14 cellular contexts compared by ENCODE assay signal in genomic region chr10:30773501-30773900, GRCh38.
A peak's percentile ranks its signal among the peaks of the same experiment; 100 is the strongest.
DNase-seq lines count a peak whose midpoint lies in the region; ATAC-seq, FAIRE-seq and TF ChIP-seq lines count a peak whose summit lies in the region.
"Had no signal": no experiment of that assay in that cellular context is flagged by ENCODE, and none has a peak within 500 bp of the region (broad histone marks: within the 10 kb centered on the region; RNA-seq: fewer than 3 reads in every experiment).

No MANE protein-coding gene starts in this region.

- no peak overlapping the region for H3K18ac ChIP-seq in neuronal stem cell (ENCODE audit: low read length)

- H3K36me3 ChIP-seq in GM12878 (ENCODE audit: control insufficient read depth in 2 of 2, insufficient read depth in 2 of 2, low read length in 1 of 2) = no peaks in the 10 kb centered on the region
- peaks cover 0 to 4% of the 10 kb centered on the region in 2 donors for H3K36me3 ChIP-seq in neuronal stem cell (replicated peaks in 1 of 2; ENCODE audit: control insufficient read depth in 2 of 2, insufficient read depth in 2 of 2, low read length in 2 of 2)
- H3K36me3 ChIP-seq: BLaER1, HAP-1 had no signal

- no peak overlapping the region for H2BK12ac ChIP-seq in neuronal stem cell (ENCODE audit: low read length)

- peak; percentile 29 for FAIRE-seq in D721Med (lab: Jason Lieb, UNC)
- peak; percentile 9 for FAIRE-seq in GM18507 (lab: Jason Lieb, UNC)
- no peak for FAIRE-seq in GM12878 (lab: Jason Lieb, UNC)

- no peak for TF ChIP-seq POLR2A in GM12878 (IDR thresholded peaks at IDR 0.05; ENCODE audit: low read depth, low read length)

- H3K4me3 ChIP-seq in GM12878 (no peak overlapping the region), neuronal stem cell (ENCODE audit: low read length in 2 of 2) (peak overlapping the region in 1 of 2 donors; percentile 62)
- H3K4me3 ChIP-seq: BLaER1, HAP-1 had no signal

- RAD21 ChIA-PET in GM12878 (lab: Charles Lee; ENCODE audit: unreplicated experiment) = no interaction called here

- H2AFZ ChIP-seq in GM12878 (ENCODE audit: control insufficient read depth, low read depth, low read length) (no peak overlapping the region), neuronal stem cell (ENCODE audit: low read length) (no peak overlapping the region)

- no peak overlapping the region for H2BK15ac ChIP-seq in neuronal stem cell (ENCODE audit: low read length)

- no peaks in the 10 kb centered on the region for H3K79me1 ChIP-seq in neuronal stem cell (ENCODE audit: low read depth, low read length)

- H4K8ac ChIP-seq in neuronal stem cell (ENCODE audit: low read depth, low read length) = no peak overlapping the region

- no peak overlapping the region for H3K27ac ChIP-seq in GM12878 (ENCODE audit: control insufficient read depth, insufficient read depth)
- H3K27ac ChIP-seq in neuronal stem cell (replicated peaks; ENCODE audit: low read length) = no peak overlapping the region
- H3K27ac ChIP-seq: BLaER1 had no signal

- H3K23ac ChIP-seq in neuronal stem cell (ENCODE audit: low read depth, low read length, poor library complexity) = no peak overlapping the region

- no peak overlapping the region for H3K14ac ChIP-seq in neuronal stem cell (ENCODE audit: low read length)

- no peak for DNase-seq in D721Med (ENCODE audit: insufficient read length, low spot score)
- DNase-seq in GM18507 (ENCODE audit: extremely low spot score, insufficient read length, low read depth) = no peak
- no peak for DNase-seq in GM12878 (ENCODE audit: low read depth, low spot score)
- no peak for DNase-seq in neuronal stem cell (ENCODE audit: low spot score)
- DNase-seq in globus pallidus (ENCODE audit: low spot score) = no peak
- DNase-seq in activated CD8-positive, alpha-beta memory T cell treated with anti-CD3 and anti-CD28 coated beads, Interleukin-2, amount 50 U/mL, for 4 hours = no peak
- DNase-seq in GM03348 (ENCODE audit: low spot score) = no peak
- DNase-seq in ecto neural progenitor cell (ENCODE audit: low spot score) = no peak
- DNase-seq: 8988T; CD4-positive, alpha-beta memory T cell; DMS79 treated with DMSO at 0.1 percent for 48 hours; GF-D8 had no signal

- no peaks in the 10 kb centered on the region; a peak in 1 of 4 replicates for H3K27me3 ChIP-seq in GM12878 (replicated peaks in 1 of 2; ENCODE audit: control insufficient read depth in 2 of 2, insufficient read depth in 2 of 2, low read length in 1 of 2)
- peaks cover 0 to 5% (median 0%) of the 10 kb centered on the region in 3 experiments for H3K27me3 ChIP-seq in neuronal stem cell (ENCODE audit: control insufficient read depth in 3 of 3, insufficient read depth in 3 of 3, low read depth in 1 of 3, low read length in 3 of 3)
- H3K27me3 ChIP-seq: BLaER1 had no signal

- H3K4me1 ChIP-seq in GM12878 (ENCODE audit: control insufficient read depth, insufficient read depth, low read length) = no peaks in the 10 kb centered on the region
- no peaks in the 10 kb centered on the region for H3K4me1 ChIP-seq in neuronal stem cell (ENCODE audit: control insufficient read depth in 2 of 2, insufficient read depth in 1 of 2, low read depth in 1 of 2, low read length in 2 of 2)
- H3K4me1 ChIP-seq: BLaER1, HAP-1 had no signal

- CTCF ChIA-PET in GM12878 (lab: Yijun Ruan, JAX) = no interaction called here

- 86% methylated on average over 1 of the region's 1 CpG for WGBS in GM12878 (ENCODE audit: insufficient coverage, insufficient replicate concordance, low lambda C conversion rate, missing lambda C conversion rate)
- no CpG with 5 or more reads among the region's 1 CpG for WGBS in neuronal stem cell (ENCODE audit: extremely low coverage in 2 of 2, insufficient read length in 2 of 2, insufficient replicate concordance in 1 of 2), 2 donors

- no TSS peak for BruUV-seq in GM12878 (replicated peaks; lab: Mats Ljungman, UMichigan)

- intact Hi-C loops in GM12878 (cut with micrococcal nuclease; ENCODE audit: unreplicated experiment) = no loop called here

- no peak for TF ChIP-seq CTCF in D721Med (IDR thresholded peaks at IDR 0.05; ENCODE audit: insufficient read depth, missing control alignments)
- TF ChIP-seq CTCF in GM12878 (IDR thresholded peaks at IDR 0.05 in 2 of 3, conservative IDR thresholded peaks at IDR 0.05 in 1 of 3; ENCODE audit: control insufficient read depth in 2 of 3, extremely low read depth in 1 of 3, insufficient read depth in 1 of 3, low read depth in 3 of 3, low read length in 3 of 3) = no peak

- H4K91ac ChIP-seq in neuronal stem cell (ENCODE audit: low read depth, low read length, poor library complexity) = no peak overlapping the region

- H4K20me1 ChIP-seq in GM12878 (ENCODE audit: control insufficient read depth, insufficient read depth) = no peaks in the 10 kb centered on the region
- H4K20me1 ChIP-seq: BLaER1 had no signal

- H2BK120ac ChIP-seq in neuronal stem cell (ENCODE audit: low read depth, low read length) = no peak overlapping the region

- H3K79me2 ChIP-seq in GM12878 (ENCODE audit: control insufficient read depth, insufficient read depth, low read length) = no peaks in the 10 kb centered on the region

- no peak for ATAC-seq in GM12878

- TF ChIP-seq EP300 in GM12878 (IDR thresholded peaks at IDR 0.05; ENCODE audit: borderline replicate concordance in 1 of 2, control insufficient read depth in 1 of 2, low read depth in 2 of 2, low read length in 2 of 2) = no peak

- in situ Hi-C loops in GM12878 (cut with MboI) = no loop called here

- POLR2A ChIA-PET in GM12878 (lab: Charles Lee) = no interaction called here

- peaks cover 9% of the 10 kb centered on the region; the same call in 2 of the 3 replicates for H3K9me3 ChIP-seq in GM12878 (replicated peaks; ENCODE audit: control insufficient read depth, insufficient read depth, low read length)
- H3K9me3 ChIP-seq in neuronal stem cell (replicated peaks in 1 of 2; ENCODE audit: control insufficient read depth in 2 of 2, insufficient read depth in 1 of 2, low read depth in 1 of 2, low read length in 2 of 2) = peaks cover 15 to 24% of the 10 kb centered on the region in 2 donors

- no peak overlapping the region for H2AK5ac ChIP-seq in neuronal stem cell (ENCODE audit: low read depth, low read length)

- no peak overlapping the region for H3K4ac ChIP-seq in neuronal stem cell (ENCODE audit: low read length)

- H3K4me2 ChIP-seq in GM12878 (ENCODE audit: control insufficient read depth, insufficient read depth) (no peak overlapping the region), neuronal stem cell (ENCODE audit: insufficient read depth, low read length, poor library complexity, severe bottlenecking) (no peak overlapping the region)
- H3K4me2 ChIP-seq: BLaER1 had no signal

- H2BK5ac ChIP-seq in neuronal stem cell (ENCODE audit: low read length) = no peak overlapping the region

- SMC1A ChIA-PET in GM12878 (lab: Charles Lee; ENCODE audit: uncharacterized antibody, unreplicated experiment) = interaction anchor here (0.6 to 1.2 kb wide), 2 partner anchors 9 to 11 kb away, joined by 3 to 4 read pairs; no protein-coding TSS in a partner anchor

- no peak overlapping the region for H3K9ac ChIP-seq in GM12878 (ENCODE audit: control insufficient read depth, insufficient read depth, low read length)
- peak overlapping the region; percentile 51 for H3K9ac ChIP-seq in neuronal stem cell (ENCODE audit: low read depth, low read length, poor library complexity)
- H3K9ac ChIP-seq: BLaER1 had no signal

- no peak for TF ChIP-seq RAD21 in GM12878 (IDR thresholded peaks at IDR 0.05; ENCODE audit: insufficient read depth, low read depth, low read length)

TF ChIP-seq in GM12878, 131 proteins besides CTCF, POLR2A, EP300 and RAD21:
- peak; percentile 37 for TF ChIP-seq BCL3 (IDR thresholded peaks at IDR 0.05; ENCODE audit: borderline replicate concordance, insufficient read depth, low read depth, low read length, poor library complexity, severe bottlenecking)
- no peak for TF ChIP-seq NFXL1 (IDR thresholded peaks at IDR 0.05; ENCODE audit: borderline replicate concordance)
TF ChIP-seq in GM12878: peak in this region for 1.
